ENCODE assay signal across 12 cellular contexts in genomic region chr1:117608213-117608612, GRCh38. TPM values are rescaled to one million over a fixed set of nuclear protein-coding genes. Genes with fewer than 3 reads are reported as not detected.
DNase-seq lines count a peak whose midpoint lies in the region; ATAC-seq and TF ChIP-seq lines count a peak whose summit lies in the region.
"Had no signal": no experiment of that assay in that cellular context is flagged by ENCODE, and none has a peak within 500 bp of the region (broad histone marks: within the 10 kb centered on the region; RNA-seq: fewer than 3 reads in every experiment).

No MANE protein-coding gene starts in this region.

- POLR2A ChIA-PET in activated CD8-positive, alpha-beta T cell treated with anti-CD3 and anti-CD28 coated beads, Interleukin-2, amount 10 ng/mL, durations not matched to agents 7 days and 5 days (lab: Charles Lee), result interaction anchor here (1.1 to 3.2 kb wide), 4 partner anchors 21 to 51 kb away, joined by 3 to 37 read pairs (median 21); no protein-coding TSS in a partner anchor

- peaks cover 6% of the 10 kb centered on the region for H3K27me3 Mint-ChIP-seq in activated CD8-positive, alpha-beta T cell treated with anti-CD3 and anti-CD28 coated beads, Interleukin-2, amount 10 ng/mL, durations not matched to agents 7 days and 5 days (ENCODE audit: low read depth)
- peaks cover 20% of the 10 kb centered on the region for H3K27me3 Mint-ChIP-seq in neural progenitor cell (ENCODE audit: insufficient read depth, low read depth)

- no peaks in the 10 kb centered on the region for H3K27me3 ChIP-seq in right atrium auricular region
- no peaks in the 10 kb centered on the region for H3K27me3 ChIP-seq in mucosa of stomach (ENCODE audit: control insufficient read depth, insufficient read depth, low read length)
- H3K27me3 ChIP-seq in upper lobe of right lung, result no peaks in the 10 kb centered on the region
- peaks cover 49% of the 10 kb centered on the region for H3K27me3 ChIP-seq in neural progenitor cell
- H3K27me3 ChIP-seq: ovary had no signal

- no peak overlapping the region for H2AFZ ChIP-seq in neural progenitor cell (replicated peaks)

- H3K9me3 ChIP-seq in right atrium auricular region (no peaks in the 10 kb centered on the region), mucosa of stomach (ENCODE audit: control insufficient read depth, low read length) (no peaks in the 10 kb centered on the region), upper lobe of right lung (no peaks in the 10 kb centered on the region), neural progenitor cell (ENCODE audit: low read depth) (no peaks in the 10 kb centered on the region)
- H3K9me3 ChIP-seq: ovary had no signal

- H3K79me2 ChIP-seq in neural progenitor cell (ENCODE audit: low read depth), result no peaks in the 10 kb centered on the region

- H3K9ac ChIP-seq in mucosa of stomach (ENCODE audit: low read length), result peak overlapping the region; percentile 84
- no peak overlapping the region for H3K9ac ChIP-seq in neural progenitor cell

- H3K4me2 ChIP-seq in neural progenitor cell, result no peak overlapping the region

- no peaks in the 10 kb centered on the region for H3K9me3 Mint-ChIP-seq in activated CD8-positive, alpha-beta T cell treated with anti-CD3 and anti-CD28 coated beads, Interleukin-2, amount 10 ng/mL, durations not matched to agents 7 days and 5 days (ENCODE audit: insufficient read depth)
- H3K9me3 Mint-ChIP-seq in neural progenitor cell, result no peaks in the 10 kb centered on the region

- H3F3A ChIP-seq in neural progenitor cell (ENCODE audit: low read depth), result peaks cover 15% of the 10 kb centered on the region

- DNase-seq in right atrium auricular region (ENCODE audit: low spot score), result no peak
- DNase-seq in left cardiac atrium, result no peak
- no peak for DNase-seq in activated CD8-positive, alpha-beta T cell treated with anti-CD3 and anti-CD28 coated beads, Interleukin-2, amount 10 ng/mL, durations not matched to agents 7 days and 5 days
- no peak for DNase-seq in upper lobe of right lung
- DNase-seq in neural progenitor cell (ENCODE audit: low spot score), result no peak
- DNase-seq in LoVo (ENCODE audit: low spot score), result no peak
- DNase-seq: caudate nucleus, GOT3, NCI-H2081, ovary had no signal

- peak overlapping the region; percentile 70 for H3K27ac Mint-ChIP-seq in activated CD8-positive, alpha-beta T cell treated with anti-CD3 and anti-CD28 coated beads, Interleukin-2, amount 10 ng/mL, durations not matched to agents 7 days and 5 days
- H3K27ac Mint-ChIP-seq in neural progenitor cell, result no peak overlapping the region

- peaks cover 65% of the 10 kb centered on the region for H3K4me1 Mint-ChIP-seq in activated CD8-positive, alpha-beta T cell treated with anti-CD3 and anti-CD28 coated beads, Interleukin-2, amount 10 ng/mL, durations not matched to agents 7 days and 5 days (ENCODE audit: low read depth)
- peaks cover 14% of the 10 kb centered on the region for H3K4me1 Mint-ChIP-seq in neural progenitor cell

- H4K20me1 ChIP-seq in neural progenitor cell (ENCODE audit: low read depth), result peaks cover 6% of the 10 kb centered on the region

- H3K27ac ChIP-seq in right atrium auricular region (peak overlapping the region; percentile 84 to 89), upper lobe of right lung (no peak overlapping the region), neural progenitor cell (no peak overlapping the region)
- H3K27ac ChIP-seq: ovary had no signal

- peak overlapping the region; percentile 97 for H3K4me3 Mint-ChIP-seq in activated CD8-positive, alpha-beta T cell treated with anti-CD3 and anti-CD28 coated beads, Interleukin-2, amount 10 ng/mL, durations not matched to agents 7 days and 5 days
- no peak overlapping the region for H3K4me3 Mint-ChIP-seq in neural progenitor cell

- H3K36me3 Mint-ChIP-seq in activated CD8-positive, alpha-beta T cell treated with anti-CD3 and anti-CD28 coated beads, Interleukin-2, amount 10 ng/mL, durations not matched to agents 7 days and 5 days (ENCODE audit: low read depth), result peaks cover 49% of the 10 kb centered on the region
- H3K36me3 Mint-ChIP-seq in neural progenitor cell, result no peaks in the 10 kb centered on the region

- no peaks in the 10 kb centered on the region for H3K36me3 ChIP-seq in right atrium auricular region
- no peaks in the 10 kb centered on the region for H3K36me3 ChIP-seq in mucosa of stomach (ENCODE audit: control insufficient read depth, insufficient read depth, low read length)
- no peaks in the 10 kb centered on the region for H3K36me3 ChIP-seq in upper lobe of right lung
- no peaks in the 10 kb centered on the region for H3K36me3 ChIP-seq in neural progenitor cell
- H3K36me3 ChIP-seq: ovary had no signal

- TF ChIP-seq CTCF in right atrium auricular region (IDR thresholded peaks at IDR 0.05) (no peak), upper lobe of right lung (IDR thresholded peaks at IDR 0.05) (no peak), neural progenitor cell (IDR thresholded peaks at IDR 0.05) (no peak)

- peaks cover 0 to 64% of the 10 kb centered on the region in 2 donors for H3K4me1 ChIP-seq in right atrium auricular region
- H3K4me1 ChIP-seq in mucosa of stomach (ENCODE audit: control insufficient read depth, insufficient read depth, low read length), result peaks cover 47% of the 10 kb centered on the region
- H3K4me1 ChIP-seq in upper lobe of right lung, result peaks cover 25% of the 10 kb centered on the region
- peaks cover 17% of the 10 kb centered on the region for H3K4me1 ChIP-seq in neural progenitor cell

- peak overlapping the region; percentile 72 to 82 for H3K4me3 ChIP-seq in right atrium auricular region
- no peak overlapping the region for H3K4me3 ChIP-seq in mucosa of stomach (ENCODE audit: low read length)
- peak overlapping the region; percentile 60 for H3K4me3 ChIP-seq in upper lobe of right lung
- no peak overlapping the region for H3K4me3 ChIP-seq in neural progenitor cell

- no peak for ATAC-seq in left cardiac atrium
- ATAC-seq in activated CD8-positive, alpha-beta T cell treated with anti-CD3 and anti-CD28 coated beads, Interleukin-2, amount 10 ng/mL, durations not matched to agents 7 days and 5 days, result no peak
- no peak for ATAC-seq in upper lobe of right lung
- no peak for ATAC-seq in HG02798 (IDR thresholded peaks at IDR 0.05; ENCODE audit: poor library complexity, unreplicated experiment)

- CTCF ChIA-PET in activated CD8-positive, alpha-beta T cell treated with anti-CD3 and anti-CD28 coated beads, Interleukin-2, amount 10 ng/mL, durations not matched to agents 7 days and 5 days (lab: Charles Lee), result interaction anchor here (0.8 to 4.6 kb wide), 18 partner anchors 10 to 174 kb away, joined by 3 to 41 read pairs (median 6); no protein-coding TSS in a partner anchor

- intact Hi-C loops in left cardiac atrium (cut with DNase I), result loop anchor here (5.0 to 10.0 kb wide), 3 partner anchors 69 to 149 kb away; no protein-coding TSS in a partner anchor
- intact Hi-C loops in upper lobe of right lung (cut with DNase I), result no loop called here

RNA-seq across cellular contexts. Expression of gene TENT5C, which starts 2.4 kb away (rescaled TPM):
- total RNA-seq in right atrium auricular region, result 10 to 100 TPM; 17.0 to 20.1 TPM
- 10 to 100 TPM; 16.3 to 21.6 TPM for total RNA-seq in left cardiac atrium
- 10 to 100 TPM; 20.7 to 20.8 TPM for total RNA-seq in activated CD8-positive, alpha-beta T cell treated with anti-CD3 and anti-CD28 coated beads, Interleukin-2, amount 10 ng/mL, durations not matched to agents 7 days and 5 days
- 13.7 TPM for total RNA-seq in upper lobe of right lung
- 0.09 and 0.39 TPM in 2 replicates for total RNA-seq in neural progenitor cell (ENCODE audit: low replicate concordance)

Comparison
In these comparisons a context has a peak if more than half of its experiments do, and no peak if none do; other contexts are left out.
1. H3K27ac ChIP-seq: peak in right atrium auricular region (2 of 2); none in upper lobe of right lung (single experiment) and neural progenitor cell (single experiment).
2. H3K4me3 ChIP-seq: peak in right atrium auricular region (2 of 2) and upper lobe of right lung (single experiment); none in mucosa of stomach (single experiment) and neural progenitor cell (single experiment).
3. RNA of gene TENT5C, which starts 2.4 kb away (total RNA-seq): 16.3 to 21.6 TPM in left cardiac atrium, 20.7 to 20.8 TPM in activated CD8-positive, alpha-beta T cell treated with anti-CD3 and anti-CD28 coated beads, Interleukin-2, amount 10 ng/mL, durations not matched to agents 7 days and 5 days, 17.0 to 20.1 TPM in right atrium auricular region and 13.7 TPM in upper lobe of right lung (single experiment); 0.09 to 0.39 TPM in neural progenitor cell; every median in the first group is over 10 times any median in the second.